17 cellular contexts compared by ENCODE assay signal in the genomic region with DNA sequence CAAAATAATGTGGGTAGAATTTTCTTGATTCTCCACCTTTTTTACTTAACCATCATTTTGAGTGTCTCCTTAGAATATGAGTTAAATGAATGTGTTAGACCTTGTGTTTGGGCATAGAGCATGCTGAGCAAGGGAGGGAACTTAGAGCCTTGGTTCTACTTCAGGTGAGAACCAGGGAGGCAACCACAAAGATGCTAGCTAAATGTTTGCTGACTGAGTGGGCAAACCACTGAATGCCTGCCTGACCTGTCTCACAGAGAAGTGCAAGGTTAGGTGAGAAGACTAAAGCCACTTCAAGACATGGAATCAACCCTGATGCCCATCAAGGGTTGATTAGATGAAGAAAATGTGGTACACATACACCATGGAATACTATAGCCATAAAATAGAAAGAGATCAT.
A peak's percentile ranks its signal among the peaks of the same experiment; 100 is the strongest.
DNase-seq lines count a peak whose midpoint lies in the region; ATAC-seq and TF ChIP-seq lines count a peak whose summit lies in the region.
"Had no signal": no experiment of that assay in that cellular context is flagged by ENCODE, and none has a peak within 500 bp of the region (broad histone marks: within the 10 kb centered on the region; RNA-seq: fewer than 3 reads in every experiment).

No MANE protein-coding gene starts in this region.

- TF ChIP-seq CTCF in mammary epithelial cell (conservative IDR thresholded peaks at IDR 0.05 in 1 of 2, IDR thresholded peaks at IDR 0.05 in 1 of 2; ENCODE audit: extremely low read depth in 1 of 2, insufficient read depth in 1 of 2, low read depth in 1 of 2, low read length in 2 of 2): no peak
- TF ChIP-seq CTCF in MCF 10A (IDR thresholded peaks at IDR 0.05; ENCODE audit: unreplicated experiment): no peak
- TF ChIP-seq CTCF in osteoblast (IDR thresholded peaks at IDR 0.05; ENCODE audit: extremely low read depth, low read depth, low read length): no peak

- H2AFZ ChIP-seq in mammary epithelial cell (ENCODE audit: low read depth, low read length): no peak overlapping the region
- no peak overlapping the region for H2AFZ ChIP-seq in osteoblast (ENCODE audit: low read length)

- in situ Hi-C loops in mammary epithelial cell (cut with MboI; ENCODE audit: low sequenced_read_pairs in 2 of 2): no loop called here

- H3K4me1 Mint-ChIP-seq in MCF 10A (ENCODE audit: insufficient read depth, unreplicated experiment): peaks cover 6% of the 10 kb centered on the region
- no peaks in the 10 kb centered on the region for H3K4me1 Mint-ChIP-seq in naive thymus-derived CD8-positive, alpha-beta T cell
- H3K4me1 Mint-ChIP-seq: CD14-positive monocyte had no signal

- no peak overlapping the region for H3K4me3 ChIP-seq in mammary epithelial cell (replicated peaks in 1 of 3; ENCODE audit: insufficient read depth in 1 of 3, low read depth in 2 of 3, low read length in 3 of 3)
- H3K4me3 ChIP-seq in SJSA1: no peak overlapping the region
- H3K4me3 ChIP-seq in osteoblast (ENCODE audit: insufficient read depth, low read length): no peak overlapping the region
- H3K4me3 ChIP-seq: HAP-1 had no signal

- H3K79me2 ChIP-seq in mammary epithelial cell (ENCODE audit: insufficient read depth, low read length) (no peaks in the 10 kb centered on the region), osteoblast (ENCODE audit: insufficient read depth, low read length) (no peaks in the 10 kb centered on the region)

- H3K4me3 Mint-ChIP-seq in MCF 10A (ENCODE audit: unreplicated experiment): no peak overlapping the region
- H3K4me3 Mint-ChIP-seq in naive thymus-derived CD8-positive, alpha-beta T cell: no peak overlapping the region
- H3K4me3 Mint-ChIP-seq: CD8-positive, alpha-beta T cell; IgD-negative memory B cell had no signal

- H3K9ac ChIP-seq in mammary epithelial cell (ENCODE audit: insufficient read depth, low read length): no peak overlapping the region

- BruUV-seq in mammary epithelial cell (replicated peaks; lab: Mats Ljungman, UMichigan) (no TSS peak), MCF 10A (replicated peaks; lab: Mats Ljungman, UMichigan) (no TSS peak)

- H4K20me1 ChIP-seq in mammary epithelial cell (ENCODE audit: insufficient read depth, low read length): no peaks in the 10 kb centered on the region
- H4K20me1 ChIP-seq in osteoblast (ENCODE audit: insufficient read depth, low read length): no peaks in the 10 kb centered on the region

- H3K27ac Mint-ChIP-seq in MCF 10A (ENCODE audit: low read depth, unreplicated experiment): no peak overlapping the region
- no peak overlapping the region for H3K27ac Mint-ChIP-seq in naive thymus-derived CD8-positive, alpha-beta T cell
- H3K27ac Mint-ChIP-seq: CD14-positive monocyte; CD8-positive, alpha-beta T cell; IgD-negative memory B cell had no signal

- peaks cover 6% of the 10 kb centered on the region for H3K36me3 Mint-ChIP-seq in MCF 10A (ENCODE audit: insufficient read depth, unreplicated experiment)
- no peaks in the 10 kb centered on the region for H3K36me3 Mint-ChIP-seq in naive thymus-derived CD8-positive, alpha-beta T cell
- H3K36me3 Mint-ChIP-seq: CD14-positive monocyte; CD8-positive, alpha-beta T cell; IgD-negative memory B cell had no signal

- H3K4me1 ChIP-seq in mammary epithelial cell (ENCODE audit: insufficient read depth, low read length): no peaks in the 10 kb centered on the region
- peaks cover 57% of the 10 kb centered on the region for H3K4me1 ChIP-seq in SJSA1 (replicated peaks)
- peaks cover 53% of the 10 kb centered on the region for H3K4me1 ChIP-seq in osteoblast (ENCODE audit: insufficient read depth, low read length)
- H3K4me1 ChIP-seq: HAP-1 had no signal

- intact Hi-C loops in mammary epithelial cell (cut with micrococcal nuclease): no loop called here
- intact Hi-C loops in MCF 10A (cut with micrococcal nuclease): no loop called here

- POLR2A ChIA-PET in MCF 10A (lab: Yijun Ruan, JAX): no interaction called here
- POLR2A ChIA-PET in naive thymus-derived CD8-positive, alpha-beta T cell (lab: Charles Lee): no interaction called here

- H3K36me3 ChIP-seq in mammary epithelial cell (ENCODE audit: insufficient read depth, low read length): no peaks in the 10 kb centered on the region
- no peaks in the 10 kb centered on the region for H3K36me3 ChIP-seq in SJSA1
- H3K36me3 ChIP-seq in osteoblast (ENCODE audit: insufficient read depth, low read length): no peaks in the 10 kb centered on the region
- H3K36me3 ChIP-seq: HAP-1 had no signal

- H3K4me2 ChIP-seq in mammary epithelial cell (ENCODE audit: insufficient read depth, low read depth, low read length) (no peak overlapping the region), osteoblast (ENCODE audit: insufficient read depth, low read length) (no peak overlapping the region)

- H3K27me3 ChIP-seq in mammary epithelial cell (ENCODE audit: insufficient read depth, low read length) (no peaks in the 10 kb centered on the region), SJSA1 (replicated peaks) (no peaks in the 10 kb centered on the region), osteoblast (ENCODE audit: insufficient read depth, low read length) (no peaks in the 10 kb centered on the region)

- peaks cover 3% of the 10 kb centered on the region for H3K9me3 ChIP-seq in mammary epithelial cell (replicated peaks; ENCODE audit: insufficient read depth, low read length)
- no peaks in the 10 kb centered on the region for H3K9me3 ChIP-seq in SJSA1 (replicated peaks)
- H3K9me3 ChIP-seq in osteoblast (ENCODE audit: low read depth, low read length): no peaks in the 10 kb centered on the region
- H3K9me3 ChIP-seq: HAP-1 had no signal

- ATAC-seq in naive thymus-derived CD8-positive, alpha-beta T cell: no peak
- ATAC-seq: CD8-positive, alpha-beta T cell had no signal

- DNase-seq in mammary epithelial cell (peak; percentile 32), MCF 10A (ENCODE audit: unreplicated experiment) (no peak), SJSA1 (ENCODE audit: low read depth in 1 of 2, low spot score in 2 of 2) (no peak), osteoblast (ENCODE audit: insufficient read length, low spot score, missing footprints) (no peak), T-helper 2 cell (no peak), NOMO-1 treated with dmso at 0.1 percent for 144 hours (lab: John Stamatoyannopoulos, UW; ENCODE audit: unreplicated experiment) (no peak)
- no peak for DNase-seq in naive thymus-derived CD8-positive, alpha-beta T cell
- DNase-seq: CD8-positive, alpha-beta T cell; COR-L47; DMS153; DMS79 treated with DMSO at 0.1 percent for 48 hours; EL; GDM1 had no signal

- H3K27me3 Mint-ChIP-seq in MCF 10A (ENCODE audit: insufficient read depth, unreplicated experiment): peaks cover 16% of the 10 kb centered on the region
- H3K27me3 Mint-ChIP-seq in naive thymus-derived CD8-positive, alpha-beta T cell: peaks cover 0 to 8% (median 4%) of the 10 kb centered on the region in 5 donors
- H3K27me3 Mint-ChIP-seq: IgD-negative memory B cell had no signal

- CTCF ChIA-PET in mammary epithelial cell (lab: Charles Lee; ENCODE audit: low non-redundant PET): no interaction called here
- CTCF ChIA-PET in MCF 10A (lab: Yijun Ruan, JAX): no interaction called here

- H3K27ac ChIP-seq in mammary epithelial cell (ENCODE audit: insufficient read depth, low read depth, low read length): no peak overlapping the region
- H3K27ac ChIP-seq in SJSA1: peak overlapping the region; percentile 73
- H3K27ac ChIP-seq in osteoblast (ENCODE audit: low read depth, low read length): peak overlapping the region; percentile 84
- H3K27ac ChIP-seq: 22Rv1 had no signal

- H3K9me3 Mint-ChIP-seq in MCF 10A (ENCODE audit: unreplicated experiment): peaks cover 1% of the 10 kb centered on the region
- no peaks in the 10 kb centered on the region for H3K9me3 Mint-ChIP-seq in naive thymus-derived CD8-positive, alpha-beta T cell
- H3K9me3 Mint-ChIP-seq: CD8-positive, alpha-beta T cell; IgD-negative memory B cell had no signal

- dilution Hi-C loops in mammary epithelial cell (cut with HindIII; ENCODE audit: low sequenced_read_pairs): no loop called here
